ENCODE assay signal across 17 cellular contexts in the genomic region with DNA sequence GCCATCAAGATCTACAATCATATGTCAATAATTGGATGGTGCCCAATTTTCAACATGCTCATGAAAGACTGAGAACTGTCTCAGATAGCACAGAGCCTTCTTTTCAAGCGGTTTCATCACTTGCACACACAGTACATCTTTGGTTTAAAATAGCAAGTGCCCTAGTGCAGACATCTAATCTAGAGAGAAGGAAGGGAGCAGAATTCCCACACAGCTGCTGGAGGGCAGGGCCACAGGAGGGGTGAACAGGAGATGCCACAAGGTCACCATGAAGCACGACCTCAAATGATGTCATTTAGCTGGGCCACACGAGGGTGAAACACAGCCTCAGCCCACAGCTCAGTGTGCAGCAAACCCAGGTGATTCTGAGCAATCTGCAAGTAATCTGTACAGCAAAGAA. TPM values are rescaled to one million over a fixed set of nuclear protein-coding genes. Genes with fewer than 3 reads are reported as not detected.
DNase-seq lines count a peak whose midpoint lies in the region; ATAC-seq and TF ChIP-seq lines count a peak whose summit lies in the region.
"Had no signal": no experiment of that assay in that cellular context is flagged by ENCODE, and none has a peak within 500 bp of the region (broad histone marks: within the 10 kb centered on the region; RNA-seq: fewer than 3 reads in every experiment).

No MANE protein-coding gene starts in this region.

- peaks cover 57 to 94% (median 81%) of the 10 kb centered on the region in 4 donors for H3K4me1 Mint-ChIP-seq in CD4-positive, CD25-positive, alpha-beta regulatory T cell
- H3K4me1 Mint-ChIP-seq in activated CD4-positive, alpha-beta memory T cell treated with anti-CD3 and anti-CD28 coated beads, Interleukin-2, amount 10 ng/mL, durations not matched to agents 7 days and 5 days: peaks cover 77% of the 10 kb centered on the region

- H3K4me1 ChIP-seq in CD4-positive, CD25-positive, alpha-beta regulatory T cell (ENCODE audit: control insufficient read depth, insufficient read depth, low read length, poor library complexity, severe bottlenecking): peaks cover 95% of the 10 kb centered on the region
- H3K4me1 ChIP-seq in HEK293 (ENCODE audit: control insufficient read depth, insufficient read depth, low read length): peaks cover 12% of the 10 kb centered on the region
- H3K4me1 ChIP-seq: parathyroid adenoma had no signal

- POLR2A ChIA-PET in HEK293 (lab: Yijun Ruan, JAX): no interaction called here
- POLR2A ChIA-PET in activated CD4-positive, alpha-beta memory T cell treated with anti-CD3 and anti-CD28 coated beads, Interleukin-2, amount 10 ng/mL, durations not matched to agents 7 days and 5 days (lab: Charles Lee): no interaction called here

- peak overlapping the region; percentile 63 to 99 (median 91) for H3K27ac Mint-ChIP-seq in CD4-positive, CD25-positive, alpha-beta regulatory T cell
- peak overlapping the region; percentile 28 for H3K27ac Mint-ChIP-seq in activated CD4-positive, alpha-beta memory T cell treated with anti-CD3 and anti-CD28 coated beads, Interleukin-2, amount 10 ng/mL, durations not matched to agents 7 days and 5 days
- H3K27ac Mint-ChIP-seq: B cell had no signal

- H3K9me3 Mint-ChIP-seq in CD4-positive, CD25-positive, alpha-beta regulatory T cell: no peaks in the 10 kb centered on the region
- H3K9me3 Mint-ChIP-seq in activated CD4-positive, alpha-beta memory T cell treated with anti-CD3 and anti-CD28 coated beads, Interleukin-2, amount 10 ng/mL, durations not matched to agents 7 days and 5 days: no peaks in the 10 kb centered on the region

- no peaks in the 10 kb centered on the region for H3K27me3 Mint-ChIP-seq in CD4-positive, CD25-positive, alpha-beta regulatory T cell
- no peaks in the 10 kb centered on the region for H3K27me3 Mint-ChIP-seq in activated CD4-positive, alpha-beta memory T cell treated with anti-CD3 and anti-CD28 coated beads, Interleukin-2, amount 10 ng/mL, durations not matched to agents 7 days and 5 days

- peak; percentile 35 to 46 for ATAC-seq in CD4-positive, CD25-positive, alpha-beta regulatory T cell (ENCODE audit: low read depth in 2 of 2)
- ATAC-seq in HG03280 (IDR thresholded peaks at IDR 0.05; ENCODE audit: unreplicated experiment): no peak

- peak overlapping the region; percentile 82 for H3K4me3 ChIP-seq in CD4-positive, CD25-positive, alpha-beta regulatory T cell (ENCODE audit: low read depth, low read length)
- no peak overlapping the region for H3K4me3 ChIP-seq in HEK293 (ENCODE audit: low read depth, low read length)
- H3K4me3 ChIP-seq: coronary artery, HAP-1, smooth muscle cell, thoracic aorta had no signal

- H3K27ac ChIP-seq in CD4-positive, CD25-positive, alpha-beta regulatory T cell (ENCODE audit: insufficient read depth, low read length, poor library complexity, severe bottlenecking): peak overlapping the region; percentile 77
- H3K27ac ChIP-seq in HEK293 (ENCODE audit: extremely low read depth, low read depth, low read length): no peak overlapping the region
- H3K27ac ChIP-seq: coronary artery, parathyroid adenoma, thoracic aorta had no signal

- CTCF ChIA-PET in HEK293 (lab: Yijun Ruan, JAX): interaction anchor here (0.5 kb wide), 1 partner anchor 12 kb away, joined by 3 read pairs; no protein-coding TSS in a partner anchor
- CTCF ChIA-PET in activated CD4-positive, alpha-beta memory T cell treated with anti-CD3 and anti-CD28 coated beads, Interleukin-2, amount 10 ng/mL, durations not matched to agents 7 days and 5 days (lab: Charles Lee): interaction anchor here (0.7 to 1.4 kb wide), 2 partner anchors 16 to 17 kb away, joined by 3 to 4 read pairs; no protein-coding TSS in a partner anchor

- H3K36me3 Mint-ChIP-seq in CD4-positive, CD25-positive, alpha-beta regulatory T cell: peaks cover 46% of the 10 kb centered on the region
- peaks cover 12% of the 10 kb centered on the region for H3K36me3 Mint-ChIP-seq in activated CD4-positive, alpha-beta memory T cell treated with anti-CD3 and anti-CD28 coated beads, Interleukin-2, amount 10 ng/mL, durations not matched to agents 7 days and 5 days (ENCODE audit: low read depth)

- peaks cover 62% of the 10 kb centered on the region for H3K36me3 ChIP-seq in CD4-positive, CD25-positive, alpha-beta regulatory T cell (ENCODE audit: control insufficient read depth, insufficient read depth, low read length)
- no peaks in the 10 kb centered on the region for H3K36me3 ChIP-seq in HEK293 (ENCODE audit: control insufficient read depth in 2 of 2, insufficient read depth in 1 of 2, low read length in 2 of 2)
- H3K36me3 ChIP-seq: HAP-1, thoracic aorta had no signal

- no peaks in the 10 kb centered on the region for H3K27me3 ChIP-seq in CD4-positive, CD25-positive, alpha-beta regulatory T cell (ENCODE audit: control insufficient read depth, insufficient read depth, low read length)

- H3K4me3 Mint-ChIP-seq in CD4-positive, CD25-positive, alpha-beta regulatory T cell: peak overlapping the region; percentile 71 to 80 (median 78)
- no peak overlapping the region for H3K4me3 Mint-ChIP-seq in activated CD4-positive, alpha-beta memory T cell treated with anti-CD3 and anti-CD28 coated beads, Interleukin-2, amount 10 ng/mL, durations not matched to agents 7 days and 5 days
- H3K4me3 Mint-ChIP-seq: B cell had no signal

- H3K9me3 ChIP-seq in CD4-positive, CD25-positive, alpha-beta regulatory T cell (ENCODE audit: control insufficient read depth in 2 of 2, low read length in 2 of 2): no peaks in the 10 kb centered on the region
- H3K9me3 ChIP-seq in HEK293 (ENCODE audit: control insufficient read depth, insufficient read depth, low read depth, low read length): no peaks in the 10 kb centered on the region
- H3K9me3 ChIP-seq: HAP-1, thoracic aorta had no signal

- no peak for TF ChIP-seq CTCF in HEK293 (tag by site-specific recombination; IDR thresholded peaks at IDR 0.05)

- DNase-seq in CD4-positive, CD25-positive, alpha-beta regulatory T cell: peak in 1 of 3 donors; percentile 48
- DNase-seq in activated CD4-positive, alpha-beta memory T cell treated with anti-CD3 and anti-CD28 coated beads, Interleukin-2, amount 10 ng/mL, durations not matched to agents 7 days and 5 days: peak; percentile 30
- DNase-seq in glomerular visceral epithelial cell (ENCODE audit: extremely low spot score) (peak; percentile 7), pons (ENCODE audit: low spot score) (no peak), NCI-H187 (lab: John Stamatoyannopoulos, UW) (no peak), ureter (ENCODE audit: low spot score) (no peak)
- DNase-seq: glutamatergic neuron, KG1, NCI-H146 had no signal

TF ChIP-seq in HEK293, 187 proteins besides CTCF, POLR2A, EP300 and RAD21 (continues in another document):
- TF ChIP-seq, protein P1, sequence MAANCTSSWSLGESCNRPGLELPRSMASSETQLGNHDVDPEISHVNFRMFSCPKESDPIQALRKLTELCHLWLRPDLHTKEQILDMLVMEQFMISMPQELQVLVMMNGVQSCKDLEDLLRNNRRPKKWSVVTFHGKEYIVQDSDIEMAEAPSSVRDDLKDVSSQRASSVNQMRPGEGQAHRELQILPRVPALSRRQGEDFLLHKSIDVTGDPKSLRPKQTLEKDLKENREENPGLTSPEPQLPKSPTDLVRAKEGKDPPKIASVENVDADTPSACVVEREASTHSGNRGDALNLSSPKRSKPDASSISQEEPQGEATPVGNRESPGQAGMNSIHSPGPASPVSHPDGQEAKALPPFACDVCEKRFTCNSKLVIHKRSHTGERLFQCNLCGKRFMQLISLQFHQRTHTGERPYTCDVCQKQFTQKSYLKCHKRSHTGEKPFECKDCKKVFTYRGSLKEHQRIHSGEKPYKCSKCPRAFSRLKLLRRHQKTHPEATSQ (tag by site-specific recombination; IDR thresholded peaks at IDR 0.05): no peak
- TF ChIP-seq ZNF366 (tag by site-specific recombination; conservative IDR thresholded peaks at IDR 0.05): 0 out of 2 replicates have a peak, but pooled peaks have one; percentile 16
- TF ChIP-seq ZNF114 (tag by site-specific recombination; IDR thresholded peaks at IDR 0.05): no peak
- no peak for TF ChIP-seq KLF1 (tag by site-specific recombination; IDR thresholded peaks at IDR 0.05)
- no peak for TF ChIP-seq ZNF549 (tag by site-specific recombination; IDR thresholded peaks at IDR 0.05)
- TF ChIP-seq ZNF157 (tag by site-specific recombination; IDR thresholded peaks at IDR 0.05): no peak
- TF ChIP-seq ZNF133 (tag by site-specific recombination; IDR thresholded peaks at IDR 0.05): no peak

RNA-seq across cellular contexts. Expression of gene LEF1, which starts 24.3 kb away (rescaled TPM):
- total RNA-seq in CD4-positive, CD25-positive, alpha-beta regulatory T cell: 469 TPM
- 100 to 1,000 TPM; 465 to 627 (median 565) TPM for polyA plus RNA-seq in CD4-positive, CD25-positive, alpha-beta regulatory T cell
- 10 to 100 TPM; 67.4 to 68.2 TPM for total RNA-seq in activated CD4-positive, alpha-beta memory T cell treated with anti-CD3 and anti-CD28 coated beads, Interleukin-2, amount 10 ng/mL, durations not matched to agents 7 days and 5 days
- 20.7 TPM for total RNA-seq in ureter

Comparison
In these comparisons a context has a peak if more than half of its experiments do, and no peak if none do; other contexts are left out.
1. DNase-seq: peak in activated CD4-positive, alpha-beta memory T cell treated with anti-CD3 and anti-CD28 coated beads, Interleukin-2, amount 10 ng/mL, durations not matched to agents 7 days and 5 days (single experiment) and glomerular visceral epithelial cell (single experiment); none in pons (single experiment), NCI-H187 (0 of 2) and ureter (single experiment).